ENCODE assay signal across 1 cellular context in genomic region chr2:119841550-119841949, GRCh38.
A peak's percentile ranks its signal among the peaks of the same experiment; 100 is the strongest.
TF ChIP-seq lines count a peak whose summit lies in the region.

No MANE protein-coding gene starts in this region.

TF ChIP-seq in IMR-90, 13 proteins besides CTCF, POLR2A, EP300 and RAD21:
- TF ChIP-seq CHD1 (IDR thresholded peaks at IDR 0.05; ENCODE audit: low read depth, low read length) = no peak
- TF ChIP-seq CEBPB (IDR thresholded peaks at IDR 0.05; ENCODE audit: low read depth, low read length) = peak; percentile 46; the same call in 1 of the 2 replicates
